Comparison of ENCODE assay signal across 27 cellular contexts in the genomic region with DNA sequence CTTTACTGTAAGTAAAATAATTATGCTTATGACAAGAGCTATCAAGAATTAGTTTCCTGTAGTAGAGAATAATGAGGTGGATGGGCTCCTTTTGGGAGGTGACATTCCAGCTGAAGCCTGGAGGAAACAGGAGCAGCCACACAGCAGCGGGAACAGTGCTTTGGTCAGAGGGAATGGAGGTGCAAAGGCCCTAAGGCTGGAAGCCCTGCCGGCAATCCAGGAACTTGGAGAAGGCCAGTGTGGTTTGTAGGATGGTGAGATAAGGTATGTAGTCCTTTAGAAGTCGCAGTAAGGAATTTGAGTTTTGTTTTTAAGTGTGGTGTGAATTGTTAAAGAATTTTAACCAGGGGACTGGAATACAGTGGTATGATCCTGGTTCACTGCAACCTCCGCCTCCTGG. TPM values are rescaled to one million over a fixed set of nuclear protein-coding genes. Genes with fewer than 3 reads are reported as not detected.
DNase-seq lines count a peak whose midpoint lies in the region; ATAC-seq and TF ChIP-seq lines count a peak whose summit lies in the region.
"Had no signal": no experiment of that assay in that cellular context is flagged by ENCODE, and none has a peak within 500 bp of the region (broad histone marks: within the 10 kb centered on the region; RNA-seq: fewer than 3 reads in every experiment).

No MANE protein-coding gene starts in this region.

- intact Hi-C loops in psoas muscle (cut with DNase I): no loop called here

- no peak for TF ChIP-seq CTCF in psoas muscle (IDR thresholded peaks at IDR 0.05)

- H3K27ac Mint-ChIP-seq in IgD-negative memory B cell: peak overlapping the region; percentile 86 to 96 (median 95)
- peak overlapping the region; percentile 61 for H3K27ac Mint-ChIP-seq in activated naive CD8-positive, alpha-beta T cell treated with anti-CD3 and anti-CD28 coated beads, Interleukin-2, amount 10 ng/mL, durations not matched to agents 7 days and 5 days
- H3K27ac Mint-ChIP-seq: T-helper 1 cell treated with Interleukin-12 subunit alpha and Interleukin-12 subunit beta and Interleukin-4 antibody, amounts not matched to agents 30 μg/mL and 1 μg/mL, for 36 hours had no signal

- WGBS in psoas muscle, 3 donors: 92 to 96% (median 94%) methylated on average over 4 of the region's 4 CpGs

- H3K27ac ChIP-seq in psoas muscle: peak overlapping the region; percentile 42
- H3K27ac ChIP-seq: A549, parathyroid adenoma, testis had no signal

- peaks cover 90% of the 10 kb centered on the region for H3K4me1 Mint-ChIP-seq in activated T-cell treated with anti-CD3 and anti-CD28 coated beads, Interleukin-2, amount 50 U/mL, for 4 hours (ENCODE audit: low read depth)
- H3K4me1 Mint-ChIP-seq in IgD-negative memory B cell: peaks cover 71 to 84% (median 81%) of the 10 kb centered on the region in 3 donors
- H3K4me1 Mint-ChIP-seq in activated naive CD8-positive, alpha-beta T cell treated with anti-CD3 and anti-CD28 coated beads, Interleukin-2, amount 10 ng/mL, durations not matched to agents 7 days and 5 days: peaks cover 63% of the 10 kb centered on the region

- H3K36me3 Mint-ChIP-seq in activated T-cell treated with anti-CD3 and anti-CD28 coated beads, Interleukin-2, amount 50 U/mL, for 4 hours (ENCODE audit: insufficient read depth): peaks cover 42% of the 10 kb centered on the region
- H3K36me3 Mint-ChIP-seq in IgD-negative memory B cell: peaks cover 11% of the 10 kb centered on the region
- peaks cover 53% of the 10 kb centered on the region for H3K36me3 Mint-ChIP-seq in activated naive CD8-positive, alpha-beta T cell treated with anti-CD3 and anti-CD28 coated beads, Interleukin-2, amount 10 ng/mL, durations not matched to agents 7 days and 5 days

- DNase-seq in activated T-cell treated with anti-CD3 and anti-CD28 coated beads, Interleukin-2, amount 50 U/mL, for 4 hours: no peak
- DNase-seq in activated T-cell treated with anti-CD3 and anti-CD28 coated beads, Interleukin-2, amount 50 U/mL, for 1 hour: no peak
- DNase-seq in activated naive CD8-positive, alpha-beta T cell treated with anti-CD3 and anti-CD28 coated beads, Interleukin-2, amount 10 ng/mL, durations not matched to agents 7 days and 5 days: no peak
- no peak for DNase-seq in psoas muscle
- DNase-seq in stimulated activated CD4-positive, alpha-beta T cell treated with anti-CD3 and anti-CD28 coated beads, Interleukin-1b, Interleukin-23, amount 100 ng/mL, for 48 hours: no peak
- no peak for DNase-seq in cerebellum (ENCODE audit: low spot score)
- no peak for DNase-seq in NCI-H510A (lab: John Stamatoyannopoulos, UW)
- DNase-seq: activated CD8-positive, alpha-beta memory T cell treated with anti-CD3 and anti-CD28 coated beads for 24 hours; aorta; cerebellar nuclear complex; DMS79; effector CD4-positive, alpha-beta T cell; hypothalamus; KG1; MV-4-11; NCI-H187; NCI-H774; PC-3; SHP77 treated with DMSO at 0.1 percent for 48 hours; stimulated activated CD4-positive, alpha-beta T cell treated with anti-CD3 and anti-CD28 coated beads, Interleukin-15, amount 100 ng/mL, for 24 hours; testis had no signal

- no peaks in the 10 kb centered on the region for H3K27me3 ChIP-seq in psoas muscle (ENCODE audit: insufficient read depth in 3 of 3, low read length in 2 of 3)
- H3K27me3 ChIP-seq: testis had no signal

- peaks cover 57% of the 10 kb centered on the region for H3K4me1 ChIP-seq in psoas muscle
- H3K4me1 ChIP-seq: A549, parathyroid adenoma, testis had no signal

- no peak for ATAC-seq in activated T-cell treated with anti-CD3 and anti-CD28 coated beads, Interleukin-2, amount 50 U/mL, for 4 hours
- ATAC-seq in activated naive CD8-positive, alpha-beta T cell treated with anti-CD3 and anti-CD28 coated beads, Interleukin-2, amount 10 ng/mL, durations not matched to agents 7 days and 5 days (ENCODE audit: low read depth): no peak
- no peak for ATAC-seq in psoas muscle
- ATAC-seq: A549, PC-3, sciatic nerve had no signal

- H3K36me3 ChIP-seq in psoas muscle (ENCODE audit: insufficient read depth in 1 of 2, low read depth in 1 of 2): peaks cover 0 to 27% of the 10 kb centered on the region in 2 donors

- no peaks in the 10 kb centered on the region for H3K9me3 Mint-ChIP-seq in activated T-cell treated with anti-CD3 and anti-CD28 coated beads, Interleukin-2, amount 50 U/mL, for 4 hours
- no peaks in the 10 kb centered on the region for H3K9me3 Mint-ChIP-seq in IgD-negative memory B cell
- no peaks in the 10 kb centered on the region for H3K9me3 Mint-ChIP-seq in activated naive CD8-positive, alpha-beta T cell treated with anti-CD3 and anti-CD28 coated beads, Interleukin-2, amount 10 ng/mL, durations not matched to agents 7 days and 5 days
- H3K9me3 Mint-ChIP-seq: T-helper 1 cell treated with Interleukin-12 subunit alpha and Interleukin-12 subunit beta and Interleukin-4 antibody, amounts not matched to agents 30 μg/mL and 1 μg/mL, for 36 hours had no signal

- no peak overlapping the region for H3K4me3 ChIP-seq in psoas muscle
- H3K4me3 ChIP-seq: A549, lung, testis had no signal

- H3K9me3 ChIP-seq in psoas muscle: no peaks in the 10 kb centered on the region
- H3K9me3 ChIP-seq: A549, testis had no signal

- peak overlapping the region; percentile 0 for H3K4me3 Mint-ChIP-seq in activated T-cell treated with anti-CD3 and anti-CD28 coated beads, Interleukin-2, amount 50 U/mL, for 4 hours
- peak overlapping the region in 3 of 4 donors; percentile 36 to 99 (median 94) for H3K4me3 Mint-ChIP-seq in IgD-negative memory B cell
- no peak overlapping the region for H3K4me3 Mint-ChIP-seq in activated naive CD8-positive, alpha-beta T cell treated with anti-CD3 and anti-CD28 coated beads, Interleukin-2, amount 10 ng/mL, durations not matched to agents 7 days and 5 days
- H3K4me3 Mint-ChIP-seq: T-helper 1 cell treated with Interleukin-12 subunit alpha and Interleukin-12 subunit beta and Interleukin-4 antibody, amounts not matched to agents 30 μg/mL and 1 μg/mL, for 36 hours had no signal

- no peaks in the 10 kb centered on the region for H3K27me3 Mint-ChIP-seq in activated T-cell treated with anti-CD3 and anti-CD28 coated beads, Interleukin-2, amount 50 U/mL, for 4 hours (ENCODE audit: low read depth)
- peaks cover 1% of the 10 kb centered on the region for H3K27me3 Mint-ChIP-seq in IgD-negative memory B cell
- no peaks in the 10 kb centered on the region for H3K27me3 Mint-ChIP-seq in activated naive CD8-positive, alpha-beta T cell treated with anti-CD3 and anti-CD28 coated beads, Interleukin-2, amount 10 ng/mL, durations not matched to agents 7 days and 5 days

- POLR2A ChIA-PET in activated naive CD8-positive, alpha-beta T cell treated with anti-CD3 and anti-CD28 coated beads, Interleukin-2, amount 10 ng/mL, durations not matched to agents 7 days and 5 days (lab: Charles Lee): interaction anchor here (1.8 kb wide), 1 partner anchor 14 kb away, joined by 7 read pairs; no protein-coding TSS in a partner anchor

RNA-seq across cellular contexts. Expression of a gene that starts 8.1 kb away (rescaled TPM):
- total RNA-seq in activated T-cell treated with anti-CD3 and anti-CD28 coated beads, Interleukin-2, amount 50 U/mL, for 4 hours: 10 to 100 TPM; 37.7 to 44.0 (median 41.7) TPM
- polyA plus RNA-seq in IgD-negative memory B cell (48.4 TPM), psoas muscle (1 to 10 TPM; 2.1 to 6.7 (median 3.3) TPM)
- 10 to 100 TPM; 51.8 to 57.2 TPM for total RNA-seq in activated naive CD8-positive, alpha-beta T cell treated with anti-CD3 and anti-CD28 coated beads, Interleukin-2, amount 10 ng/mL, durations not matched to agents 7 days and 5 days
- total RNA-seq in psoas muscle (10 to 100 TPM in 2 of 4 donors, 1 to 10 TPM in 2; 6.9 to 21.2 (median 11.5) TPM), cerebellum (35.9 TPM)
